2 cellular contexts compared by ENCODE assay signal in the genomic region with DNA sequence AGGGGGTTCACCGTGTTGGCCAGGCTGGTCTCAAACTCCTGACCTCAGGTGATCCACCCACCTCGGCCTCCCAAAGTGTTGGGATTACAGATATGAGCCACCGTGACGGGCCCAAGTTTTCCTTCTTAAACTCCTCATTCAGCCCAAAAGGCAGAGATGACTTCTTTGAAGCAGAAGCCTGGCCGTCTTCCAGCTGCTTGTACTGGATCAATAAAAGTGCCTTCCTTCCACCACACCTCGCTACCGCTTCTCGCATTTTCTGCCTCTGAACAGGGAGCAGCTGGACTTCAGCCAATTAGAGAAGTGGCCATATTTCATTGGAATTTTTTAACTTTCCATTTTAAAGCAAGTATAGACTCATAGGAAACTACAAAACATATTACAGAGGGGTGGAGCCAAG.
TF ChIP-seq lines count a peak whose summit lies in the region.

No MANE protein-coding gene starts in this region.

TF ChIP-seq in HEK293, 187 proteins besides CTCF, POLR2A, EP300 and RAD21 (continued from another document):
- TF ChIP-seq ZNF37A (tag by site-specific recombination; IDR thresholded peaks at IDR 0.05) (no peak), ZNF292 (tag by site-specific recombination; IDR thresholded peaks at IDR 0.05; ENCODE audit: borderline replicate concordance, low read depth) (no peak)

TF ChIP-seq in WTC11, 78 proteins besides CTCF, POLR2A, EP300 and RAD21 (continued from another document):
- TF ChIP-seq, protein P1, sequence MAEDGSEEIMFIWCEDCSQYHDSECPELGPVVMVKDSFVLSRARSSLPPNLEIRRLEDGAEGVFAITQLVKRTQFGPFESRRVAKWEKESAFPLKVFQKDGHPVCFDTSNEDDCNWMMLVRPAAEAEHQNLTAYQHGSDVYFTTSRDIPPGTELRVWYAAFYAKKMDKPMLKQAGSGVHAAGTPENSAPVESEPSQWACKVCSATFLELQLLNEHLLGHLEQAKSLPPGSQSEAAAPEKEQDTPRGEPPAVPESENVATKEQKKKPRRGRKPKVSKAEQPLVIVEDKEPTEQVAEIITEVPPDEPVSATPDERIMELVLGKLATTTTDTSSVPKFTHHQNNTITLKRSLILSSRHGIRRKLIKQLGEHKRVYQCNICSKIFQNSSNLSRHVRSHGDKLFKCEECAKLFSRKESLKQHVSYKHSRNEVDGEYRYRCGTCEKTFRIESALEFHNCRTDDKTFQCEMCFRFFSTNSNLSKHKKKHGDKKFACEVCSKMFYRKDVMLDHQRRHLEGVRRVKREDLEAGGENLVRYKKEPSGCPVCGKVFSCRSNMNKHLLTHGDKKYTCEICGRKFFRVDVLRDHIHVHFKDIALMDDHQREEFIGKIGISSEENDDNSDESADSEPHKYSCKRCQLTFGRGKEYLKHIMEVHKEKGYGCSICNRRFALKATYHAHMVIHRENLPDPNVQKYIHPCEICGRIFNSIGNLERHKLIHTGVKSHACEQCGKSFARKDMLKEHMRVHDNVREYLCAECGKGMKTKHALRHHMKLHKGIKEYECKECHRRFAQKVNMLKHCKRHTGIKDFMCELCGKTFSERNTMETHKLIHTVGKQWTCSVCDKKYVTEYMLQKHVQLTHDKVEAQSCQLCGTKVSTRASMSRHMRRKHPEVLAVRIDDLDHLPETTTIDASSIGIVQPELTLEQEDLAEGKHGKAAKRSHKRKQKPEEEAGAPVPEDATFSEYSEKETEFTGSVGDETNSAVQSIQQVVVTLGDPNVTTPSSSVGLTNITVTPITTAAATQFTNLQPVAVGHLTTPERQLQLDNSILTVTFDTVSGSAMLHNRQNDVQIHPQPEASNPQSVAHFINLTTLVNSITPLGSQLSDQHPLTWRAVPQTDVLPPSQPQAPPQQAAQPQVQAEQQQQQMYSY (CRISPR knock-in tag; IDR thresholded peaks at IDR 0.05): no peak
- TF ChIP-seq TEAD1 (CRISPR knock-in tag; IDR thresholded peaks at IDR 0.05): no peak
- no peak for TF ChIP-seq CREB1 (CRISPR knock-in tag; IDR thresholded peaks at IDR 0.05)
- TF ChIP-seq MYBL2 (CRISPR knock-in tag; IDR thresholded peaks at IDR 0.05): no peak
- TF ChIP-seq NFYB (CRISPR knock-in tag; conservative IDR thresholded peaks at IDR 0.05; ENCODE audit: low read depth): no peak
- TF ChIP-seq, protein P2, sequence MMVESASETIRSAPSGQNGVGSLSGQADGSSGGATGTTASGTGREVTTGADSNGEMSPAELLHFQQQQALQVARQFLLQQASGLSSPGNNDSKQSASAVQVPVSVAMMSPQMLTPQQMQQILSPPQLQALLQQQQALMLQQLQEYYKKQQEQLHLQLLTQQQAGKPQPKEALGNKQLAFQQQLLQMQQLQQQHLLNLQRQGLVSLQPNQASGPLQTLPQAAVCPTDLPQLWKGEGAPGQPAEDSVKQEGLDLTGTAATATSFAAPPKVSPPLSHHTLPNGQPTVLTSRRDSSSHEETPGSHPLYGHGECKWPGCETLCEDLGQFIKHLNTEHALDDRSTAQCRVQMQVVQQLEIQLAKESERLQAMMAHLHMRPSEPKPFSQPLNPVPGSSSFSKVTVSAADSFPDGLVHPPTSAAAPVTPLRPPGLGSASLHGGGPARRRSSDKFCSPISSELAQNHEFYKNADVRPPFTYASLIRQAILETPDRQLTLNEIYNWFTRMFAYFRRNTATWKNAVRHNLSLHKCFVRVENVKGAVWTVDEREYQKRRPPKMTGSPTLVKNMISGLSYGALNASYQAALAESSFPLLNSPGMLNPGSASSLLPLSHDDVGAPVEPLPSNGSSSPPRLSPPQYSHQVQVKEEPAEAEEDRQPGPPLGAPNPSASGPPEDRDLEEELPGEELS (CRISPR knock-in tag; IDR thresholded peaks at IDR 0.05): no peak
- TF ChIP-seq FOXK1 (CRISPR knock-in tag; IDR thresholded peaks at IDR 0.05): no peak
- TF ChIP-seq KAT7 (CRISPR knock-in tag; IDR thresholded peaks at IDR 0.05; ENCODE audit: borderline replicate concordance): no peak
- no peak for TF ChIP-seq ZNF232 (CRISPR knock-in tag; IDR thresholded peaks at IDR 0.05)
- TF ChIP-seq RELA (CRISPR knock-in tag; IDR thresholded peaks at IDR 0.05; ENCODE audit: borderline replicate concordance): no peak
